Comparison of ENCODE assay signal across 8 cellular contexts in the genomic region with DNA sequence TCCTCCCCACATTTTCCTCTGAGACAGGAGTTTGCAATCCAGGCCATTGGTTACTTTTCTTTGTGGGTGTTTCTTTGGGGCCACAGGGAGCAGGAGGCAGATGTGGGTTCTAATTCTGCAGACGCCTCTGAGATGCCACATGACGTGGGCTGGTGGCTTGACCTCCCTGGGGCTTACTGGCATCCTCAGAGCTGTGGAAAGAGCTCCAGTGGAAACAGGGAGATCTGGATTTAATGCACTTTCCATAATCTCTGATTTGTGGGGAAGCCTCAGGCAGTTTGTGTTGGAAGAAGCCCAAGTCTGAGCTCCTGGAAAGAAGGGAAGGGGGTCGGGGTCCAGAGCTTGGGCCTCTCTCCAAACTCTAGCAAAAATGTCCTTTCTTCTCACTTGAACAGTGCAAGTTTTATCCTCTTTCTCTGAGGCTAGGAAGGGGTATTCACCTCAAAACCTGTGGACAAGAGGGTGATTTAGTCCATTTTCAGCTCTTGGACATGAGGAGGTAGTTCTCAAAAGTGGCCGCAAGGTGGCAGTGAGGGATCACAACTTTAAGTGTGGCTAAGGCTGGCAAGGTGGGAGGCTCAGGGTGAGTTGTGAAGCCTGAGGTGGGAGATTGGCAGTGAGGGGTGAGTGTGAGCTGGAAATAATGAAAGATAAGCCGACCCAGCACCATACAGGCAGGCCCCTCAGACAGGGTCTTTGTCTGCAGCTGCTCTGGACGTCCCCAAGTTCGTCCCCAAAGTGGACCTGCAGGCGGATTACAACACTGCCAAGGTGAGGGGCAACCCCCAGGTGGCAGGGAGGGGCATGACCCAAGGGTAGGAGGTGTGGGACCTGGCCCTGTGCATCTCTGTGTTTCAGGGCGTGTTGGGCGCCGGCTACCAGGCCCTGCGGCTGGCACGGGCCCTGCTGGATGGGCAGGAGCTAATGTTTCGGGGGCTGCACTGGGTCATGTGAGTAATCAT. TPM values are rescaled to one million over a fixed set of nuclear protein-coding genes. Genes with fewer than 3 reads are reported as not detected.
DNase-seq lines count a peak whose midpoint lies in the region; ATAC-seq, FAIRE-seq and TF ChIP-seq lines count a peak whose summit lies in the region.

No MANE protein-coding gene starts in this region.

- peaks cover 88% of the 10 kb centered on the region for H3K36me3 ChIP-seq in brain microvascular endothelial cell (replicated peaks)

- H3K27me3 ChIP-seq in AG04450 (ENCODE audit: control insufficient read depth, insufficient read depth, low read length) (no peaks in the 10 kb centered on the region), brain microvascular endothelial cell (replicated peaks) (no peaks in the 10 kb centered on the region)

- FAIRE-seq in islet of Langerhans (lab: Jason Lieb, UNC), result peak; percentile 94

- H3K9me3 ChIP-seq in AG04450 (ENCODE audit: control insufficient read depth, insufficient read depth, low read length), result no peaks in the 10 kb centered on the region; the same call in 1 of the 2 replicates

- peak; percentile 49 for ATAC-seq in GM18867 (IDR thresholded peaks at IDR 0.05; ENCODE audit: unreplicated experiment)
- no peak for ATAC-seq in HG02642 (IDR thresholded peaks at IDR 0.05; ENCODE audit: poor library complexity, unreplicated experiment)

- TF ChIP-seq CTCF in AG04450 (IDR thresholded peaks at IDR 0.05; ENCODE audit: low read depth, low read length) (peak; percentile 83), VCaP (conservative IDR thresholded peaks at IDR 0.05) (peak; percentile 85), brain microvascular endothelial cell (IDR thresholded peaks at IDR 0.05; ENCODE audit: low read depth, low read length, missing control alignments) (peak; percentile 86)

- H3K4me3 ChIP-seq in AG04450 (ENCODE audit: low read depth, low read length), result no peak overlapping the region
- H3K4me3 ChIP-seq in brain microvascular endothelial cell (ENCODE audit: low read depth, low read length), result no peak overlapping the region

- H3K27ac ChIP-seq in AG04450 (ENCODE audit: low read depth, low read length) (no peak overlapping the region), VCaP (peak overlapping the region; percentile 57), brain microvascular endothelial cell (no peak overlapping the region)

- POLR2A ChIA-PET in AG04450 (lab: Yijun Ruan, JAX), result interaction anchor here (0.9 to 1.7 kb wide), 2 partner anchors 9 to 110 kb away, joined by 3 to 7 read pairs; partner anchors contain the start of gene IKBKE

- in situ Hi-C loops in brain microvascular endothelial cell (cut with HindIII; ENCODE audit: low pct_ligation_motif_present, low sequenced_read_pairs), result loop anchor here (25.0 kb wide), 1 partner anchor 108 kb away; no protein-coding TSS in a partner anchor

- CTCF ChIA-PET in AG04450 (lab: Charles Lee), result interaction anchor here (0.6 to 2.9 kb wide), 38 partner anchors 9 to 546 kb away, joined by 3 to 30 read pairs (median 5); partner anchors contain the start of genes DYRK3, EIF2D and IKBKE

- DNase-seq in AG04450 (ENCODE audit: low read depth, low spot score) (peak; percentile 59), NCI-H2171 (lab: John Stamatoyannopoulos, UW) (peak; percentile 71), brain microvascular endothelial cell (peak; percentile 75)
- DNase-seq in stimulated activated CD4-positive, alpha-beta T cell treated with anti-CD3 and anti-CD28 coated beads, Interleukin-4, amount 100 ng/mL, for 1 hour, result peak; percentile 67

RNA-seq across cellular contexts. Expression of gene IKBKE, which starts 9.2 kb away (rescaled TPM):
- 20.8 and 27.6 TPM in 2 replicates for polyA plus RNA-seq in AG04450 (2011; rRNA removed)
- 38.9 and 52.9 TPM in 2 replicates for polyA minus RNA-seq in AG04450 (2011; rRNA and poly(A)+ RNA removed)

RNA-seq across cellular contexts. Expression of gene RASSF5, which starts 27.9 kb away (rescaled TPM):
- polyA plus RNA-seq in AG04450 (2011; rRNA removed), result 2.3 and 2.4 TPM in 2 replicates
- 3.2 and 4.4 TPM in 2 replicates for polyA minus RNA-seq in AG04450 (2011; rRNA and poly(A)+ RNA removed)
